ENCODE assay signal across 15 cellular contexts in genomic region chr19:3656073-3656746, GRCh38. TPM values are rescaled to one million over a fixed set of nuclear protein-coding genes. Genes with fewer than 3 reads are reported as not detected.
DNase-seq lines count a peak whose midpoint lies in the region; ATAC-seq, FAIRE-seq and TF ChIP-seq lines count a peak whose summit lies in the region.
"Had no signal": no experiment of that assay in that cellular context is flagged by ENCODE, and none has a peak within 500 bp of the region (broad histone marks: within the 10 kb centered on the region; RNA-seq: fewer than 3 reads in every experiment).

No MANE protein-coding gene starts in this region.

- H3K27me3 ChIP-seq in HepG2 (ENCODE audit: control insufficient read depth in 1 of 2, insufficient read depth in 2 of 2, low read length in 2 of 2) (no peaks in the 10 kb centered on the region), right lobe of liver (no peaks in the 10 kb centered on the region)
- H3K27me3 ChIP-seq: MG63 had no signal

- no peak overlapping the region for H2AFZ ChIP-seq in HepG2 (ENCODE audit: low read length)

- no peak overlapping the region for H3K4me2 ChIP-seq in HepG2 (ENCODE audit: low read depth, low read length)
- H3K4me2 ChIP-seq: A549 had no signal

- H3K4me1 ChIP-seq in HepG2 (ENCODE audit: insufficient read depth, low read length) = no peaks in the 10 kb centered on the region
- H3K4me1 ChIP-seq in right lobe of liver = peaks cover 0 to 26% (median 10%) of the 10 kb centered on the region in 4 donors
- H3K4me1 ChIP-seq: A549 had no signal

- TF ChIP-seq RAD21 in HepG2 (CRISPR knock-in tag; IDR thresholded peaks at IDR 0.05) = no peak

- no TSS peak for BruUV-seq in HepG2 (replicated peaks; lab: Mats Ljungman, UMichigan)

- TF ChIP-seq EP300 in HepG2 (IDR thresholded peaks at IDR 0.05; ENCODE audit: low read depth in 2 of 2, low read length in 2 of 2) (no peak), HepG2 (CRISPR knock-in tag; IDR thresholded peaks at IDR 0.05; ENCODE audit: borderline replicate concordance) (no peak)

- H3K79me2 ChIP-seq in HepG2 (ENCODE audit: insufficient read depth, low read length) = no peaks in the 10 kb centered on the region

- in situ Hi-C loops in HepG2 (cut with HindIII; ENCODE audit: extremely low pct_ligation_motif_present, low pct_unique_long_range_greater_than_20kb) = no loop called here
- in situ Hi-C loops in GM13977 (cut with MboI; ENCODE audit: low pct_unique_long_range_greater_than_20kb, low sequenced_read_pairs, unreplicated experiment) = no loop called here

- no peak overlapping the region for H3K9ac ChIP-seq in HepG2 (ENCODE audit: insufficient read depth, low read depth, low read length)

- 96% methylated on average over 14 of the region's 36 CpGs for WGBS in HepG2 (ENCODE audit: low lambda C conversion rate)
- 100% methylated on average over 2 of the region's 36 CpGs for WGBS in right lobe of liver (ENCODE audit: insufficient coverage, low coverage, low lambda C conversion rate, missing lambda C conversion rate)

- intact Hi-C loops in HepG2 (cut with micrococcal nuclease; ENCODE audit: unreplicated experiment) (no loop called here), right lobe of liver (cut with DNase I) (no loop called here)

- no peaks in the 10 kb centered on the region for H4K20me1 ChIP-seq in HepG2 (ENCODE audit: insufficient read depth, low read length)

- H3K9me3 ChIP-seq in HepG2 (ENCODE audit: low read length) (no peaks in the 10 kb centered on the region), right lobe of liver (no peaks in the 10 kb centered on the region)
- H3K9me3 ChIP-seq: A549, MG63 had no signal

- CTCF ChIA-PET in HepG2 (lab: Yijun Ruan, JAX; ENCODE audit: low intra/inter-chr PET ratio, low total read pairs) = no interaction called here

- H3K36me3 ChIP-seq in HepG2 (replicated peaks in 1 of 2; ENCODE audit: control insufficient read depth in 1 of 2, insufficient read depth in 2 of 2, low read length in 2 of 2) (peaks cover 1 to 13% of the 10 kb centered on the region in 2 experiments; a peak in 4 of 5 replicates), right lobe of liver (no peaks in the 10 kb centered on the region)
- H3K36me3 ChIP-seq: MG63 had no signal

- no peak for TF ChIP-seq POLR2A in HepG2 (IDR thresholded peaks at IDR 0.05; ENCODE audit: insufficient read depth in 1 of 2, low read depth in 2 of 2, low read length in 2 of 2)
- TF ChIP-seq POLR2A in right lobe of liver (IDR thresholded peaks at IDR 0.05) = no peak

- no peak for TF ChIP-seq CTCF in HepG2 (CRISPR knock-in tag; IDR thresholded peaks at IDR 0.05)
- TF ChIP-seq CTCF in right lobe of liver (IDR thresholded peaks at IDR 0.05) = no peak
- TF ChIP-seq CTCF in foreskin fibroblast (IDR thresholded peaks at IDR 0.05; ENCODE audit: low read depth, low read length) = no peak
- no peak for TF ChIP-seq CTCF in GM13977 (IDR thresholded peaks at IDR 0.05; ENCODE audit: extremely low read depth, insufficient read depth, missing control alignments)

- POLR2A ChIA-PET in HepG2 (lab: Yijun Ruan, JAX) = no interaction called here

- DNase-seq in HepG2 (ENCODE audit: low spot score) = no peak
- DNase-seq in right lobe of liver = no peak
- DNase-seq in foreskin fibroblast = peak; percentile 95 to 96
- no peak for DNase-seq in GM13977 (ENCODE audit: low spot score)
- DNase-seq in NCI-H526 treated with DMSO at 0.1 percent for 48 hours (lab: John Stamatoyannopoulos, UW) = no peak
- DNase-seq: foreskin melanocyte, nephron progenitor cell, RPMI8226 had no signal

- ATAC-seq in HepG2 (no peak), right lobe of liver (no peak), SK-N-SH treated with all-trans-retinoic acid at 6 μM for 48 hours (peak; percentile 37), GM21529 (IDR thresholded peaks at IDR 0.05; ENCODE audit: unreplicated experiment) (no peak), HG03442 (IDR thresholded peaks at IDR 0.05; ENCODE audit: unreplicated experiment) (no peak)
- ATAC-seq: A549; activated naive CD4-positive, alpha-beta T cell treated with anti-CD3 and anti-CD28 coated beads, Interleukin-2, amount 50 U/mL, for 72 hours had no signal

- H3K4me3 ChIP-seq in HepG2 (replicated peaks in 1 of 3; ENCODE audit: insufficient read depth in 1 of 3, low read depth in 2 of 3, low read length in 3 of 3) (no peak overlapping the region), right lobe of liver (no peak overlapping the region), foreskin fibroblast (ENCODE audit: low read depth in 1 of 2, low read length in 2 of 2) (peak overlapping the region; percentile 3 to 36)
- H3K4me3 ChIP-seq: A549, MG63 had no signal

- H3K27ac ChIP-seq in HepG2 (ENCODE audit: extremely low read length, insufficient read depth, low read length) (no peak overlapping the region), right lobe of liver (no peak overlapping the region)
- H3K27ac ChIP-seq: A549 had no signal

- no peak for FAIRE-seq in HepG2 (lab: Jason Lieb, UNC)
- FAIRE-seq: A549 had no signal

RNA-seq across cellular contexts. Expression of gene CACTIN, which starts 29.6 kb away (rescaled TPM):
- total RNA-seq in HepG2 (2016; rRNA removed; fragmentation: Illumina TruSeq; extraction: Trizol) = 11.1 and 16.6 TPM in 2 replicates
- total RNA-seq in HepG2 (2016; cell fraction: cytosol; rRNA removed; fragmentation: Illumina TruSeq; extraction: Trizol; ENCODE audit: low read depth) = 2.8 and 3.1 TPM in 2 replicates
- total RNA-seq in HepG2 (2016; cell fraction: insoluble cytoplasmic fraction; rRNA removed; fragmentation: Illumina TruSeq; extraction: Trizol) = 11.2 and 17.9 TPM in 2 replicates
- 4.7 and 5.6 TPM in 2 replicates for total RNA-seq in HepG2 (2016; cell fraction: membrane; rRNA removed; fragmentation: Illumina TruSeq; extraction: Trizol)
- total RNA-seq in HepG2 (2016; cell fraction: nucleus; rRNA removed; fragmentation: Illumina TruSeq; extraction: Trizol) = 9.0 and 11.6 TPM in 2 replicates
- 10.0 and 11.5 TPM in 2 replicates for polyA plus RNA-seq in HepG2 (2011; rRNA removed)
- polyA plus RNA-seq in HepG2 (2011; cell fraction: cytosol; rRNA removed) = 6.6 and 11.2 TPM in 2 replicates
- 31.8 and 41.5 TPM in 2 replicates for polyA plus RNA-seq in HepG2 (2011; cell fraction: nucleus; rRNA removed)
- 5.7 and 5.8 TPM in 2 replicates for polyA plus RNA-seq in HepG2 (2012)
- polyA plus RNA-seq in HepG2 (2016; cell fraction: cytosol; fragmentation: Illumina TruSeq; extraction: Trizol; ENCODE audit: low read depth) = 1.7 and 1.8 TPM in 2 replicates
- 10.2 and 13.0 TPM in 2 replicates for polyA plus RNA-seq in HepG2 (2016; cell fraction: insoluble cytoplasmic fraction; fragmentation: Illumina TruSeq; extraction: Trizol; ENCODE audit: low read depth)
- 3.7 and 4.0 TPM in 2 replicates for polyA plus RNA-seq in HepG2 (2016; cell fraction: membrane; fragmentation: Illumina TruSeq; extraction: Trizol; ENCODE audit: low read depth)
- 28.6 and 30.2 TPM in 2 replicates for polyA plus RNA-seq in HepG2 (2016; cell fraction: nucleus; fragmentation: Illumina TruSeq; extraction: Trizol; ENCODE audit: insufficient read depth, low read depth)
- 9.7 and 19.5 TPM in 2 replicates for polyA minus RNA-seq in HepG2 (2011; rRNA and poly(A)+ RNA removed; ENCODE audit: low replicate concordance)
- polyA minus RNA-seq in HepG2 (2011; cell fraction: cytosol; rRNA and poly(A)+ RNA removed) = 5.0 and 5.2 TPM in 2 replicates
- 5.3 and 5.7 TPM in 2 replicates for polyA minus RNA-seq in HepG2 (2011; cell fraction: nucleus; rRNA and poly(A)+ RNA removed)
- total RNA-seq in right lobe of liver = 10 to 100 TPM in 4 of 6 experiments, 1 to 10 TPM in 2; 8.4 to 14.9 (median 10.3) TPM

RNA-seq across cellular contexts. Expression of gene PIP5K1C, which starts 44.1 kb away (rescaled TPM):
- total RNA-seq in HepG2 (2016; rRNA removed; fragmentation: Illumina TruSeq; extraction: Trizol) (4.3 and 5.2 TPM in 2 replicates), right lobe of liver (1 to 10 TPM; 5.3 to 9.8 (median 7.6) TPM)
- total RNA-seq in HepG2 (2016; cell fraction: cytosol; rRNA removed; fragmentation: Illumina TruSeq; extraction: Trizol; ENCODE audit: low read depth) = 7.1 TPM in 2 replicates
- total RNA-seq in HepG2 (2016; cell fraction: insoluble cytoplasmic fraction; rRNA removed; fragmentation: Illumina TruSeq; extraction: Trizol) = 3.5 and 4.4 TPM in 2 replicates
- total RNA-seq in HepG2 (2016; cell fraction: membrane; rRNA removed; fragmentation: Illumina TruSeq; extraction: Trizol) = 6.2 and 6.4 TPM in 2 replicates
- total RNA-seq in HepG2 (2016; cell fraction: nucleus; rRNA removed; fragmentation: Illumina TruSeq; extraction: Trizol) = 3.7 and 4.3 TPM in 2 replicates
- 3.6 and 4.8 TPM in 2 replicates for polyA plus RNA-seq in HepG2 (2011; rRNA removed)
- 1.9 and 2.3 TPM in 2 replicates for polyA plus RNA-seq in HepG2 (2011; cell fraction: cytosol; rRNA removed)
- 11.5 and 14.0 TPM in 2 replicates for polyA plus RNA-seq in HepG2 (2011; cell fraction: nucleus; rRNA removed)
- polyA plus RNA-seq in HepG2 (2012) = 6.4 and 8.6 TPM in 2 replicates
- polyA plus RNA-seq in HepG2 (2016; cell fraction: cytosol; fragmentation: Illumina TruSeq; extraction: Trizol; ENCODE audit: low read depth) = 0.99 and 1.0 TPM in 2 replicates
- polyA plus RNA-seq in HepG2 (2016; cell fraction: insoluble cytoplasmic fraction; fragmentation: Illumina TruSeq; extraction: Trizol; ENCODE audit: low read depth) = 6.8 and 10.5 TPM in 2 replicates
- polyA plus RNA-seq in HepG2 (2016; cell fraction: membrane; fragmentation: Illumina TruSeq; extraction: Trizol; ENCODE audit: low read depth) = 4.0 and 4.6 TPM in 2 replicates
- 16.9 and 17.1 TPM in 2 replicates for polyA plus RNA-seq in HepG2 (2016; cell fraction: nucleus; fragmentation: Illumina TruSeq; extraction: Trizol; ENCODE audit: insufficient read depth, low read depth)
- polyA minus RNA-seq in HepG2 (2011; rRNA and poly(A)+ RNA removed; ENCODE audit: low replicate concordance) = 21.9 and 27.3 TPM in 2 replicates
- polyA minus RNA-seq in HepG2 (2011; cell fraction: cytosol; rRNA and poly(A)+ RNA removed) = 6.3 and 12.3 TPM in 2 replicates
- 5.9 and 6.3 TPM in 2 replicates for polyA minus RNA-seq in HepG2 (2011; cell fraction: nucleus; rRNA and poly(A)+ RNA removed)

RNA-seq across cellular contexts. Expression of gene TBXA2R, which starts 49.5 kb away (rescaled TPM):
- not detected in 2 replicates for total RNA-seq in HepG2 (2016; rRNA removed; fragmentation: Illumina TruSeq; extraction: Trizol)
- total RNA-seq in HepG2 (2016; cell fraction: cytosol; rRNA removed; fragmentation: Illumina TruSeq; extraction: Trizol; ENCODE audit: low read depth) = not detected in 2 replicates
- not detected in 2 replicates for total RNA-seq in HepG2 (2016; cell fraction: insoluble cytoplasmic fraction; rRNA removed; fragmentation: Illumina TruSeq; extraction: Trizol)
- total RNA-seq in HepG2 (2016; cell fraction: membrane; rRNA removed; fragmentation: Illumina TruSeq; extraction: Trizol) = not detected in 2 replicates
- total RNA-seq in HepG2 (2016; cell fraction: nucleus; rRNA removed; fragmentation: Illumina TruSeq; extraction: Trizol) = not detected in 2 replicates
- polyA plus RNA-seq in HepG2 (2011; rRNA removed) = 0.05 and 0.09 TPM in 2 replicates
- polyA plus RNA-seq in HepG2 (2011; cell fraction: cytosol; rRNA removed) = 0.04 TPM in 2 replicates
- 0.11 TPM in 1 of 2 replicates, not detected in the other for polyA plus RNA-seq in HepG2 (2011; cell fraction: nucleus; rRNA removed)
- not detected in 2 replicates for polyA plus RNA-seq in HepG2 (2012)
- not detected in 2 replicates for polyA plus RNA-seq in HepG2 (2016; cell fraction: cytosol; fragmentation: Illumina TruSeq; extraction: Trizol; ENCODE audit: low read depth)
- polyA plus RNA-seq in HepG2 (2016; cell fraction: insoluble cytoplasmic fraction; fragmentation: Illumina TruSeq; extraction: Trizol; ENCODE audit: low read depth) = not detected in 2 replicates
- not detected in 2 replicates for polyA plus RNA-seq in HepG2 (2016; cell fraction: membrane; fragmentation: Illumina TruSeq; extraction: Trizol; ENCODE audit: low read depth)
- polyA plus RNA-seq in HepG2 (2016; cell fraction: nucleus; fragmentation: Illumina TruSeq; extraction: Trizol; ENCODE audit: insufficient read depth, low read depth) = not detected in 2 replicates
- polyA minus RNA-seq in HepG2 (2011; rRNA and poly(A)+ RNA removed; ENCODE audit: low replicate concordance) = 0.20 and 1.3 TPM in 2 replicates
- polyA minus RNA-seq in HepG2 (2011; cell fraction: cytosol; rRNA and poly(A)+ RNA removed) = not detected in 2 replicates
- not detected in 2 replicates for polyA minus RNA-seq in HepG2 (2011; cell fraction: nucleus; rRNA and poly(A)+ RNA removed)
- 10 to 100 TPM in 1 of 6 experiments, 1 to 10 TPM in 5; 2.8 to 10.4 (median 4.7) TPM for total RNA-seq in right lobe of liver
- total RNA-seq: Daoy had no signal

RNA-seq across cellular contexts. Expression of gene TJP3, which starts 52.0 kb away (rescaled TPM):
- total RNA-seq in HepG2 (2016; rRNA removed; fragmentation: Illumina TruSeq; extraction: Trizol) = 20.6 and 21.5 TPM in 2 replicates
- total RNA-seq in HepG2 (2016; cell fraction: cytosol; rRNA removed; fragmentation: Illumina TruSeq; extraction: Trizol; ENCODE audit: low read depth) = 4.8 and 6.1 TPM in 2 replicates
- 12.8 and 26.0 TPM in 2 replicates for total RNA-seq in HepG2 (2016; cell fraction: insoluble cytoplasmic fraction; rRNA removed; fragmentation: Illumina TruSeq; extraction: Trizol)
- 6.5 and 7.3 TPM in 2 replicates for total RNA-seq in HepG2 (2016; cell fraction: membrane; rRNA removed; fragmentation: Illumina TruSeq; extraction: Trizol)
- 21.9 and 26.6 TPM in 2 replicates for total RNA-seq in HepG2 (2016; cell fraction: nucleus; rRNA removed; fragmentation: Illumina TruSeq; extraction: Trizol)
- polyA plus RNA-seq in HepG2 (2011; rRNA removed) = 2.3 and 3.3 TPM in 2 replicates
- 0.60 and 0.95 TPM in 2 replicates for polyA plus RNA-seq in HepG2 (2011; cell fraction: cytosol; rRNA removed)
- polyA plus RNA-seq in HepG2 (2011; cell fraction: nucleus; rRNA removed) = 7.0 and 7.9 TPM in 2 replicates
- polyA plus RNA-seq in HepG2 (2012) = 5.3 and 9.8 TPM in 2 replicates
- 1.8 and 2.4 TPM in 2 replicates for polyA plus RNA-seq in HepG2 (2016; cell fraction: cytosol; fragmentation: Illumina TruSeq; extraction: Trizol; ENCODE audit: low read depth)
- 14.4 and 15.0 TPM in 2 replicates for polyA plus RNA-seq in HepG2 (2016; cell fraction: insoluble cytoplasmic fraction; fragmentation: Illumina TruSeq; extraction: Trizol; ENCODE audit: low read depth)
- polyA plus RNA-seq in HepG2 (2016; cell fraction: membrane; fragmentation: Illumina TruSeq; extraction: Trizol; ENCODE audit: low read depth) = 3.0 and 3.4 TPM in 2 replicates
- polyA plus RNA-seq in HepG2 (2016; cell fraction: nucleus; fragmentation: Illumina TruSeq; extraction: Trizol; ENCODE audit: insufficient read depth, low read depth) = 30.0 and 33.5 TPM in 2 replicates
- polyA minus RNA-seq in HepG2 (2011; rRNA and poly(A)+ RNA removed; ENCODE audit: low replicate concordance) = 4.2 and 4.7 TPM in 2 replicates
- 4.5 and 6.3 TPM in 2 replicates for polyA minus RNA-seq in HepG2 (2011; cell fraction: cytosol; rRNA and poly(A)+ RNA removed)
- polyA minus RNA-seq in HepG2 (2011; cell fraction: nucleus; rRNA and poly(A)+ RNA removed) = 3.5 and 6.6 TPM in 2 replicates
- total RNA-seq in right lobe of liver = 10 to 100 TPM in 5 of 6 experiments, 1 to 10 TPM in 1; 7.9 to 27.0 (median 16.5) TPM
- total RNA-seq: Daoy had no signal

Comparison
In these comparisons a context has a peak if more than half of its experiments do, and no peak if none do; other contexts are left out.
1. DNase-seq: peak in foreskin fibroblast (2 of 2); none in HepG2 (single experiment), right lobe of liver (0 of 3), GM13977 (single experiment) and NCI-H526 treated with DMSO at 0.1 percent for 48 hours (single experiment).
2. H3K4me3 ChIP-seq: peak in foreskin fibroblast (2 of 2); none in HepG2 (0 of 3) and right lobe of liver (0 of 3).